ENCODE assay signal across 29 cellular contexts in genomic region chr4:154425514-154425913, GRCh38.
DNase-seq lines count a peak whose midpoint lies in the region; ATAC-seq and TF ChIP-seq lines count a peak whose summit lies in the region.
"Had no signal": no experiment of that assay in that cellular context is flagged by ENCODE, and none has a peak within 500 bp of the region (broad histone marks: within the 10 kb centered on the region; RNA-seq: fewer than 3 reads in every experiment).

No MANE protein-coding gene starts in this region.

- no peaks in the 10 kb centered on the region for H3K9me3 ChIP-seq in BLaER1 treated with 17β-estradiol and CSF1 and Interleukin-3, amounts not matched to agents 10 nM and 100 nM (replicated peaks in 1 of 11)
- H3K9me3 ChIP-seq: A549, pancreas, right atrium auricular region had no signal

- H3K27ac Mint-ChIP-seq in activated B cell treated with CpG ODN at 0.5 μM for 24 hours (no peak overlapping the region), naive B cell (peak overlapping the region in 3 of 6 donors; percentile 46 to 78 (median 75)), glutamatergic neuron (ENCODE audit: unreplicated experiment) (no peak overlapping the region)
- H3K27ac Mint-ChIP-seq: activated CD4-positive, alpha-beta T cell treated with anti-CD3 and anti-CD28 coated beads, Interleukin-2, amount 10 ng/mL, durations not matched to agents 24 days and 14 days; activated naive CD4-positive, alpha-beta T cell treated with anti-CD3 and anti-CD28 coated beads, Interleukin-2, amount 50 U/mL, for 72 hours; IgD-negative memory B cell had no signal

- no peak for DNase-seq in activated B cell treated with CpG ODN at 0.5 μM for 24 hours
- DNase-seq in naive B cell: peak; percentile 45
- DNase-seq in glutamatergic neuron: no peak
- no peak for DNase-seq in NCI-H2196 treated with DMSO at 0.1 percent for 48 hours (lab: John Stamatoyannopoulos, UW; ENCODE audit: unreplicated experiment)
- DNase-seq in NCI-H1048 (lab: John Stamatoyannopoulos, UW): no peak
- DNase-seq in hippocampal formation (lab: John Stamatoyannopoulos, UW): no peak
- DNase-seq: activated CD4-positive, alpha-beta T cell treated with anti-CD3 and anti-CD28 coated beads, Interleukin-2, amount 10 ng/mL, durations not matched to agents 24 days and 14 days; activated effector memory CD4-positive, alpha-beta T cell treated with Interleukin-2 at 50 U/mL for 16 hours; AML-193; amygdala; DMS153; effector CD4-positive, alpha-beta T cell; left cardiac atrium; mammary epithelial cell; NCI-H2171; NCI-H524 treated with DMSO at 0.1 percent for 48 hours; pancreas; SHP77 treated with DMSO at 0.1 percent for 48 hours; small intestine; stimulated activated naive CD4-positive, alpha-beta T cell treated with Interleukin-2 at 50 U/mL for 16 hours; T1000; WERI-Rb-1 had no signal

- peak overlapping the region in 10 of 11 experiments; percentile 21 to 80 (median 66); a peak in 18 of 22 replicates for H3K4me2 ChIP-seq in BLaER1 treated with 17β-estradiol and CSF1 and Interleukin-3, amounts not matched to agents 10 nM and 100 nM
- H3K4me2 ChIP-seq: A549 had no signal

- peak overlapping the region in 2 of 11 experiments; percentile 19 to 24; a peak in 1 of 22 replicates for H3K9ac ChIP-seq in BLaER1 treated with 17β-estradiol and CSF1 and Interleukin-3, amounts not matched to agents 10 nM and 100 nM

- ATAC-seq in GM18907 (IDR thresholded peaks at IDR 0.05; ENCODE audit: unreplicated experiment) (peak; percentile 39), activated B cell treated with CpG ODN at 0.5 μM for 24 hours (ENCODE audit: low read depth) (peak; percentile 69), naive B cell (ENCODE audit: low read depth in 2 of 2) (peak; percentile 76)
- ATAC-seq: A549; activated naive CD4-positive, alpha-beta T cell treated with anti-CD3 and anti-CD28 coated beads, Interleukin-2, amount 50 U/mL, for 72 hours; left cardiac atrium; pancreas had no signal

- TF ChIP-seq CTCF in activated B cell treated with CpG ODN at 0.5 μM for 24 hours (IDR thresholded peaks at IDR 0.05) (no peak), glutamatergic neuron (IDR thresholded peaks at IDR 0.05; ENCODE audit: partially characterized antibody, unreplicated experiment) (no peak)

- CTCF ChIA-PET in activated B cell treated with CpG ODN at 0.5 μM for 24 hours (lab: Charles Lee): no interaction called here

- H3K36me3 ChIP-seq in BLaER1 treated with 17β-estradiol and CSF1 and Interleukin-3, amounts not matched to agents 10 nM and 100 nM: 0 out of 22 replicates have a peak, but pooled peaks cover 0 to 3% (median 0%) of the 10 kb centered on the region in 11 experiments
- H3K36me3 ChIP-seq: pancreas, right atrium auricular region, WERI-Rb-1 had no signal

- H3K27me3 ChIP-seq in BLaER1 treated with 17β-estradiol and CSF1 and Interleukin-3, amounts not matched to agents 10 nM and 100 nM: no peaks in the 10 kb centered on the region
- H3K27me3 ChIP-seq: right atrium auricular region had no signal

- intact Hi-C loops in activated B cell treated with CpG ODN at 0.5 μM for 24 hours (cut with micrococcal nuclease): no loop called here

- peaks cover 37% of the 10 kb centered on the region for H3K4me1 Mint-ChIP-seq in activated B cell treated with CpG ODN at 0.5 μM for 24 hours
- H3K4me1 Mint-ChIP-seq in naive B cell: peaks cover 25 to 49% (median 30%) of the 10 kb centered on the region in 3 donors
- H3K4me1 Mint-ChIP-seq in glutamatergic neuron (ENCODE audit: low read depth, unreplicated experiment): peaks cover 9% of the 10 kb centered on the region
- H3K4me1 Mint-ChIP-seq: activated CD4-positive, alpha-beta T cell treated with anti-CD3 and anti-CD28 coated beads, Interleukin-2, amount 10 ng/mL, durations not matched to agents 24 days and 14 days had no signal

- H3K4me1 ChIP-seq in BLaER1 treated with 17β-estradiol and CSF1 and Interleukin-3, amounts not matched to agents 10 nM and 100 nM: peaks cover 10 to 75% (median 42%) of the 10 kb centered on the region in 10 experiments; a peak in 19 of 20 replicates
- H3K4me1 ChIP-seq: A549, pancreas, right atrium auricular region had no signal

- H4K20me1 ChIP-seq in BLaER1 treated with 17β-estradiol and CSF1 and Interleukin-3, amounts not matched to agents 10 nM and 100 nM: no peaks in the 10 kb centered on the region

- no peaks in the 10 kb centered on the region for H3K9me3 Mint-ChIP-seq in activated B cell treated with CpG ODN at 0.5 μM for 24 hours
- H3K9me3 Mint-ChIP-seq in naive B cell: peaks cover 0 to 1% (median 0%) of the 10 kb centered on the region in 7 donors
- H3K9me3 Mint-ChIP-seq in glutamatergic neuron (ENCODE audit: unreplicated experiment): peaks cover 5% of the 10 kb centered on the region
- H3K9me3 Mint-ChIP-seq: activated CD4-positive, alpha-beta T cell treated with anti-CD3 and anti-CD28 coated beads, Interleukin-2, amount 10 ng/mL, durations not matched to agents 24 days and 14 days; activated naive CD4-positive, alpha-beta T cell treated with anti-CD3 and anti-CD28 coated beads, Interleukin-2, amount 50 U/mL, for 72 hours; IgD-negative memory B cell; neural crest cell had no signal

- H3K4me3 ChIP-seq in BLaER1 treated with 17β-estradiol and CSF1 and Interleukin-3, amounts not matched to agents 10 nM and 100 nM: 0 out of 20 replicates have a peak overlapping the region, but pooled peaks of 1 of the 10 experiments have one; percentile 28
- H3K4me3 ChIP-seq: A549, pancreas, right atrium auricular region had no signal

- no peaks in the 10 kb centered on the region for H3K36me3 Mint-ChIP-seq in activated B cell treated with CpG ODN at 0.5 μM for 24 hours (ENCODE audit: low read depth)
- no peaks in the 10 kb centered on the region for H3K36me3 Mint-ChIP-seq in naive B cell
- H3K36me3 Mint-ChIP-seq in glutamatergic neuron (ENCODE audit: unreplicated experiment): peaks cover 4% of the 10 kb centered on the region
- H3K36me3 Mint-ChIP-seq: activated naive CD4-positive, alpha-beta T cell treated with anti-CD3 and anti-CD28 coated beads, Interleukin-2, amount 50 U/mL, for 72 hours had no signal

- H3K27ac ChIP-seq in BLaER1 treated with 17β-estradiol and CSF1 and Interleukin-3, amounts not matched to agents 10 nM and 100 nM: 0 out of 22 replicates have a peak overlapping the region, but pooled peaks of 2 of the 11 experiments have one; percentile 1 to 10
- H3K27ac ChIP-seq: A549, pancreas, right atrium auricular region, WERI-Rb-1 had no signal

- peaks cover 17% of the 10 kb centered on the region for H3K27me3 Mint-ChIP-seq in activated B cell treated with CpG ODN at 0.5 μM for 24 hours
- peaks cover 15 to 18% (median 16%) of the 10 kb centered on the region in 3 donors for H3K27me3 Mint-ChIP-seq in naive B cell
- H3K27me3 Mint-ChIP-seq in glutamatergic neuron (ENCODE audit: unreplicated experiment): peaks cover 2% of the 10 kb centered on the region

- no peak overlapping the region for H3K4me3 Mint-ChIP-seq in activated B cell treated with CpG ODN at 0.5 μM for 24 hours
- peak overlapping the region in 4 of 8 donors; percentile 19 to 81 (median 60) for H3K4me3 Mint-ChIP-seq in naive B cell
- no peak overlapping the region for H3K4me3 Mint-ChIP-seq in glutamatergic neuron (ENCODE audit: unreplicated experiment)
- H3K4me3 Mint-ChIP-seq: activated CD4-positive, alpha-beta T cell treated with anti-CD3 and anti-CD28 coated beads, Interleukin-2, amount 10 ng/mL, durations not matched to agents 24 days and 14 days; neural crest cell had no signal

- POLR2A ChIA-PET in activated B cell treated with CpG ODN at 0.5 μM for 24 hours (lab: Charles Lee): interaction anchor here (1.6 kb wide), 1 partner anchor 9 kb away, joined by 10 read pairs; no protein-coding TSS in a partner anchor
